ENCODE assay signal across 1 cellular context in the genomic region with DNA sequence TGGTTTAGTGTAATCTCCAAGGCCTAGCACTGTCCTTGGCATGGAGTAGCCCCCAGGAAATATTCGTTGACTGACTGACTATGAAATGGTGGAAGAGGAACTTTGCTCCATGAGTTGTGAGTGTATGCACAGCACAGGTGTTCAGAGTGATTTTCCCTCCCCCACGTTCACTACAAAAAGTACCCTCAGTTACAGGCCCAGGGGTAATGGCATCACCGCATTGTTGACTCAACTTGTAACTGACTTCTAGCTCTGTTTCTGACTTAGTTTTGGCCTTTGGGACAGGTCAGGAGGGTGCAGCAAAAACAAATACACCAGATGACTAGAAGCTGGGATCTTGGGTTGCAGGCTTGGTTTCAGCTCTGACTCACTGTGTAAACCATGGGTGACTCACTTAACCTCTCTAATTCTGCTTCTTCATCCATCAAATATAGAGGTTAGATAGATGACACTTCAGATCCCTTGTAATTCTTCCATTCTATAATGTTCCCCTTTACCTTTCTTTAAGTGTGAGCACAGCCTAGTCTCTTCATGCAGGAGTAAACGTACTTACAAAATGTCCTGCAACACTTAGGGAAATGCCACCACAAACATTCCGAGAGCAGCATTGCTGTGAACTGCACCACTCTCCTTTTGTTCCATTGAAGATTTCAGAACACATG.
TF ChIP-seq lines count a peak whose summit lies in the region.

No MANE protein-coding gene starts in this region.

TF ChIP-seq in GM12878, 131 proteins besides CTCF, POLR2A, EP300 and RAD21 (continued from another document and continues in another):
- TF ChIP-seq RB1 (IDR thresholded peaks at IDR 0.05; ENCODE audit: borderline replicate concordance), result no peak
- peak; percentile 58; the same call in 1 of the 2 replicates for TF ChIP-seq DPF2 (IDR thresholded peaks at IDR 0.05)
- TF ChIP-seq GABPA (IDR thresholded peaks at IDR 0.05; ENCODE audit: low read depth), result peak; percentile 77
- TF ChIP-seq SMAD5 (IDR thresholded peaks at IDR 0.05; ENCODE audit: low read depth), result no peak
- TF ChIP-seq RAD51 (IDR thresholded peaks at IDR 0.05), result no peak
- TF ChIP-seq TCF7 (IDR thresholded peaks at IDR 0.05; ENCODE audit: borderline replicate concordance), result peak; percentile 70; the same call in 1 of the 2 replicates
- TF ChIP-seq, protein P1, sequence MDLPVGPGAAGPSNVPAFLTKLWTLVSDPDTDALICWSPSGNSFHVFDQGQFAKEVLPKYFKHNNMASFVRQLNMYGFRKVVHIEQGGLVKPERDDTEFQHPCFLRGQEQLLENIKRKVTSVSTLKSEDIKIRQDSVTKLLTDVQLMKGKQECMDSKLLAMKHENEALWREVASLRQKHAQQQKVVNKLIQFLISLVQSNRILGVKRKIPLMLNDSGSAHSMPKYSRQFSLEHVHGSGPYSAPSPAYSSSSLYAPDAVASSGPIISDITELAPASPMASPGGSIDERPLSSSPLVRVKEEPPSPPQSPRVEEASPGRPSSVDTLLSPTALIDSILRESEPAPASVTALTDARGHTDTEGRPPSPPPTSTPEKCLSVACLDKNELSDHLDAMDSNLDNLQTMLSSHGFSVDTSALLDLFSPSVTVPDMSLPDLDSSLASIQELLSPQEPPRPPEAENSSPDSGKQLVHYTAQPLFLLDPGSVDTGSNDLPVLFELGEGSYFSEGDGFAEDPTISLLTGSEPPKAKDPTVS (IDR thresholded peaks at IDR 0.05; ENCODE audit: low read depth, low read length), result no peak
- no peak for TF ChIP-seq USF1 (IDR thresholded peaks at IDR 0.05; ENCODE audit: borderline replicate concordance, extremely low read length, insufficient read depth, low read depth, low read length)
- TF ChIP-seq FOS (IDR thresholded peaks at IDR 0.05; ENCODE audit: borderline replicate concordance, extremely low read depth, insufficient read length), result no peak
- TF ChIP-seq CBX5 (IDR thresholded peaks at IDR 0.05; ENCODE audit: low read depth), result peak; percentile 89; the same call in 1 of the 2 replicates
- TF ChIP-seq EGR1 (IDR thresholded peaks at IDR 0.05; ENCODE audit: borderline replicate concordance in 1 of 2, low read depth in 2 of 2, low read length in 2 of 2), result 0 out of 3 replicates have a peak, but pooled peaks of 1 of the 2 experiments have one; percentile 15
- peak; percentile 15 to 36; a peak in 2 of 4 replicates for TF ChIP-seq BHLHE40 (IDR thresholded peaks at IDR 0.05; ENCODE audit: borderline replicate concordance in 1 of 2, low read depth in 2 of 2, low read length in 1 of 2)
- TF ChIP-seq SUPT20H (IDR thresholded peaks at IDR 0.05; ENCODE audit: borderline replicate concordance, control insufficient read depth, low read depth, low read length), result no peak
- peak; percentile 98 for TF ChIP-seq FOXM1 (IDR thresholded peaks at IDR 0.05; ENCODE audit: low read depth, low read length)
- TF ChIP-seq CREB1 (IDR thresholded peaks at IDR 0.05; ENCODE audit: low read depth), result no peak; the same call in none of the 2 replicates
- no peak for TF ChIP-seq WRNIP1 (IDR thresholded peaks at IDR 0.05; ENCODE audit: borderline replicate concordance, low read depth, low read length)
- TF ChIP-seq, protein P2, sequence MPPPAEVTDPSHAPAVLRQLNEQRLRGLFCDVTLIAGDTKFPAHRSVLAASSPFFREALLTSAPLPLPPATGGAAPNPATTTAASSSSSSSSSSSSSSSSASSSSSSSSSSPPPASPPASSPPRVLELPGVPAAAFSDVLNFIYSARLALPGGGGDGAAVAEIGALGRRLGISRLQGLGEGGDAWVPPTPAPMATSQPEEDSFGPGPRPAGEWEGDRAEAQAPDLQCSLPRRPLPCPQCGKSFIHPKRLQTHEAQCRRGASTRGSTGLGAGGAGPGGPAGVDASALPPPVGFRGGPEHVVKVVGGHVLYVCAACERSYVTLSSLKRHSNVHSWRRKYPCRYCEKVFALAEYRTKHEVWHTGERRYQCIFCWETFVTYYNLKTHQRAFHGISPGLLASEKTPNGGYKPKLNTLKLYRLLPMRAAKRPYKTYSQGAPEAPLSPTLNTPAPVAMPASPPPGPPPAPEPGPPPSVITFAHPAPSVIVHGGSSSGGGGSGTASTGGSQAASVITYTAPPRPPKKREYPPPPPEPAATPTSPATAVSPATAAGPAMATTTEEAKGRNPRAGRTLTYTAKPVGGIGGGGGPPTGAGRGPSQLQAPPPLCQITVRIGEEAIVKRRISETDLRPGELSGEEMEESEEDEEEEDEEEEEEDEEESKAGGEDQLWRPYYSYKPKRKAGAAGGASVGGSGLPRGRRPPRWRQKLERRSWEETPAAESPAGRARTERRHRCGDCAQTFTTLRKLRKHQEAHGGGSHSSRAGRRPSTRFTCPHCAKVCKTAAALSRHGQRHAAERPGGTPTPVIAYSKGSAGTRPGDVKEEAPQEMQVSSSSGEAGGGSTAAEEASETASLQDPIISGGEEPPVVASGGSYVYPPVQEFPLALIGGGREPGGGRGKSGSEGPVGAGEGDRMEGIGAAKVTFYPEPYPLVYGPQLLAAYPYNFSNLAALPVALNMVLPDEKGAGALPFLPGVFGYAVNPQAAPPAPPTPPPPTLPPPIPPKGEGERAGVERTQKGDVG (CRISPR knock-in tag; IDR thresholded peaks at IDR 0.05), result no peak
- TF ChIP-seq NFIC (IDR thresholded peaks at IDR 0.05; ENCODE audit: low read depth, low read length), result peak; percentile 97
- TF ChIP-seq MEF2A (IDR thresholded peaks at IDR 0.05; ENCODE audit: insufficient read depth, low read depth, low read length), result peak; percentile 71
- TF ChIP-seq RUNX3 (IDR thresholded peaks at IDR 0.05; ENCODE audit: low read length), result peak; percentile 97
- TF ChIP-seq, protein P3, sequence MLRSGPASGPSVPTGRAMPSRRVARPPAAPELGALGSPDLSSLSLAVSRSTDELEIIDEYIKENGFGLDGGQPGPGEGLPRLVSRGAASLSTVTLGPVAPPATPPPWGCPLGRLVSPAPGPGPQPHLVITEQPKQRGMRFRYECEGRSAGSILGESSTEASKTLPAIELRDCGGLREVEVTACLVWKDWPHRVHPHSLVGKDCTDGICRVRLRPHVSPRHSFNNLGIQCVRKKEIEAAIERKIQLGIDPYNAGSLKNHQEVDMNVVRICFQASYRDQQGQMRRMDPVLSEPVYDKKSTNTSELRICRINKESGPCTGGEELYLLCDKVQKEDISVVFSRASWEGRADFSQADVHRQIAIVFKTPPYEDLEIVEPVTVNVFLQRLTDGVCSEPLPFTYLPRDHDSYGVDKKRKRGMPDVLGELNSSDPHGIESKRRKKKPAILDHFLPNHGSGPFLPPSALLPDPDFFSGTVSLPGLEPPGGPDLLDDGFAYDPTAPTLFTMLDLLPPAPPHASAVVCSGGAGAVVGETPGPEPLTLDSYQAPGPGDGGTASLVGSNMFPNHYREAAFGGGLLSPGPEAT (IDR thresholded peaks at IDR 0.05; ENCODE audit: low read depth), result no peak
- no peak for TF ChIP-seq CHD1 (IDR thresholded peaks at IDR 0.05; ENCODE audit: low read depth, low read length)
- 0 out of 2 replicates have a peak, but pooled peaks have one; percentile 33 for TF ChIP-seq BMI1 (IDR thresholded peaks at IDR 0.05; ENCODE audit: borderline replicate concordance)
- peak; percentile 94 for TF ChIP-seq BCL3 (IDR thresholded peaks at IDR 0.05; ENCODE audit: borderline replicate concordance, insufficient read depth, low read depth, low read length, poor library complexity, severe bottlenecking)
- TF ChIP-seq, protein P4, sequence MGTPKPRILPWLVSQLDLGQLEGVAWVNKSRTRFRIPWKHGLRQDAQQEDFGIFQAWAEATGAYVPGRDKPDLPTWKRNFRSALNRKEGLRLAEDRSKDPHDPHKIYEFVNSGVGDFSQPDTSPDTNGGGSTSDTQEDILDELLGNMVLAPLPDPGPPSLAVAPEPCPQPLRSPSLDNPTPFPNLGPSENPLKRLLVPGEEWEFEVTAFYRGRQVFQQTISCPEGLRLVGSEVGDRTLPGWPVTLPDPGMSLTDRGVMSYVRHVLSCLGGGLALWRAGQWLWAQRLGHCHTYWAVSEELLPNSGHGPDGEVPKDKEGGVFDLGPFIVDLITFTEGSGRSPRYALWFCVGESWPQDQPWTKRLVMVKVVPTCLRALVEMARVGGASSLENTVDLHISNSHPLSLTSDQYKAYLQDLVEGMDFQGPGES (IDR thresholded peaks at IDR 0.05), result no peak
- TF ChIP-seq YY1 (IDR thresholded peaks at IDR 0.05; ENCODE audit: low read depth, low read length), result 0 out of 2 replicates have a peak, but pooled peaks have one; percentile 1
- no peak for TF ChIP-seq SREBF2 (IDR thresholded peaks at IDR 0.05; ENCODE audit: low read length)
- TF ChIP-seq NR2F1 (conservative IDR thresholded peaks at IDR 0.05), result peak; percentile 94
- peak; percentile 16 for TF ChIP-seq MEF2B (IDR thresholded peaks at IDR 0.05; ENCODE audit: partially characterized antibody, poor library complexity, severe bottlenecking)
- no peak for TF ChIP-seq SIN3A (IDR thresholded peaks at IDR 0.05; ENCODE audit: low read depth, low read length)
- TF ChIP-seq CEBPB (IDR thresholded peaks at IDR 0.05; ENCODE audit: borderline replicate concordance in 1 of 2, low read depth in 2 of 2, low read length in 2 of 2), result peak in 1 of 2 experiments; percentile 89; a peak in 1 of 4 replicates
- no peak for TF ChIP-seq SREBF1 (IDR thresholded peaks at IDR 0.05; ENCODE audit: low read length)
- peak; percentile 91 for TF ChIP-seq CREM (IDR thresholded peaks at IDR 0.05; ENCODE audit: low read depth)
- peak; percentile 92 for TF ChIP-seq EED (IDR thresholded peaks at IDR 0.05; ENCODE audit: low read depth)
- TF ChIP-seq TCF3 (IDR thresholded peaks at IDR 0.05; ENCODE audit: borderline replicate concordance, insufficient read depth, low read depth, low read length), result peak; percentile 96
- TF ChIP-seq ETV6 (conservative IDR thresholded peaks at IDR 0.05 in 1 of 2, IDR thresholded peaks at IDR 0.05 in 1 of 2; ENCODE audit: borderline replicate concordance in 1 of 2, low read depth in 1 of 2), result no peak; a peak in 2 of 4 replicates
- TF ChIP-seq PAX5 (IDR thresholded peaks at IDR 0.05; ENCODE audit: borderline replicate concordance, low read depth, low read length), result peak; percentile 93; the same call in 1 of the 2 replicates
- TF ChIP-seq ATF7 (IDR thresholded peaks at IDR 0.05; ENCODE audit: low read depth), result no peak
- peak; percentile 97; the same call in 1 of the 2 replicates for TF ChIP-seq ZBED1 (IDR thresholded peaks at IDR 0.05; ENCODE audit: borderline replicate concordance)
- no peak for TF ChIP-seq ZNF592 (IDR thresholded peaks at IDR 0.05)
- TF ChIP-seq TBL1XR1 (IDR thresholded peaks at IDR 0.05; ENCODE audit: low read depth, low read length), result peak; percentile 52; the same call in 1 of the 2 replicates
- TF ChIP-seq SRF (IDR thresholded peaks at IDR 0.05; ENCODE audit: low read depth in 2 of 2, low read length in 2 of 2), result peak in 1 of 2 experiments; percentile 79; a peak in 1 of 4 replicates
- TF ChIP-seq MTA2 (IDR thresholded peaks at IDR 0.05; ENCODE audit: low read depth), result 0 out of 2 replicates have a peak, but pooled peaks have one; percentile 38
- peak; percentile 96 for TF ChIP-seq BCL11A (IDR thresholded peaks at IDR 0.05; ENCODE audit: low read depth, low read length)
- TF ChIP-seq SPI1 (IDR thresholded peaks at IDR 0.05; ENCODE audit: borderline replicate concordance, insufficient read depth, low read depth, low read length), result no peak
- peak; percentile 86 for TF ChIP-seq POU2F2 (IDR thresholded peaks at IDR 0.05; ENCODE audit: borderline replicate concordance, low read depth, low read length)
- TF ChIP-seq RBBP5 (conservative IDR thresholded peaks at IDR 0.05), result no peak
- TF ChIP-seq PBX3 (IDR thresholded peaks at IDR 0.05; ENCODE audit: insufficient replicate concordance, low read depth, low read length), result peak; percentile 25
